In the genomic region with DNA sequence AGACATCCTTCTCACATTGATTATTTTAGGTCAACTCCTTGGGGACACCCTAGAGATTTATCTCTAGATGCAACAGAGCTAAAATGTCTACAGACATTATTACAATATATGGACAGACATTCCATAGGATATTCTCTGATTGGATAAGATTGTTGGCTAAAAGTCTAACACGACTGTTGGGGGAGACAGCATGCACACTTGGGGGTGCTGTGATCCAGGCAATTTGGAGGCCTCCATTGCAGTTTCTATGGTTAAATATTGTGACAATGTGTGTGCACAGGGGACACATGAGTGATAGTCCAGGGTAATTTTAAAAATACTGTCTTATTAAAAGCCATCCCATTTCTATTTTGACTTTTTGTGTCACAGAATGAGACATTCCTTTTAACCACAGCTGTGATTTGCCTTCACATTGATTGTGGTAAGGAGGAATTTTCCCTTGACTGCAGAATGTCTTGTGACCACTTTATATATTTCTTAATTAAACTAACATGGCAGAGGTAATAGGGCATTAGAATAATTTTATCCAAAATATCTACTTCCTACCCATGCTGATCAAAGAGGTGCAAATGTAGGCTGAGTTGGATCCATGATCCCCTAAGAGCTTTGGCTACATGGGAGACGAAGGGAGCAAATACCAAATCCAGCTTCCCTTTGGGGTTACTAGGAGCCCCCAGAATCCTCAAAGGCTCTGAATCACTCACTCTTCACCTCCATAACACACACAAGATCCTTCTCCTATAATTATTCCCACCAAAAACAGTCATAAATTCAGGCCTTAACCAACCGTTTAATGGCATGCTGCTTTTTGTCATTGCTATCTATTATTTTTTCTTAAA, we compare ENCODE assay signal across 2 cellular contexts.
TF ChIP-seq lines count a peak whose summit lies in the region.

No MANE protein-coding gene starts in this region.

TF ChIP-seq in IMR-90, 13 proteins besides CTCF, POLR2A, EP300 and RAD21:
- no peak for TF ChIP-seq BHLHE40 (IDR thresholded peaks at IDR 0.05; ENCODE audit: low read depth, low read length)
- TF ChIP-seq CEBPB (IDR thresholded peaks at IDR 0.05; ENCODE audit: low read depth, low read length), result no peak
- no peak for TF ChIP-seq SMC3 (IDR thresholded peaks at IDR 0.05; ENCODE audit: low read depth, low read length)
- TF ChIP-seq, protein P1, sequence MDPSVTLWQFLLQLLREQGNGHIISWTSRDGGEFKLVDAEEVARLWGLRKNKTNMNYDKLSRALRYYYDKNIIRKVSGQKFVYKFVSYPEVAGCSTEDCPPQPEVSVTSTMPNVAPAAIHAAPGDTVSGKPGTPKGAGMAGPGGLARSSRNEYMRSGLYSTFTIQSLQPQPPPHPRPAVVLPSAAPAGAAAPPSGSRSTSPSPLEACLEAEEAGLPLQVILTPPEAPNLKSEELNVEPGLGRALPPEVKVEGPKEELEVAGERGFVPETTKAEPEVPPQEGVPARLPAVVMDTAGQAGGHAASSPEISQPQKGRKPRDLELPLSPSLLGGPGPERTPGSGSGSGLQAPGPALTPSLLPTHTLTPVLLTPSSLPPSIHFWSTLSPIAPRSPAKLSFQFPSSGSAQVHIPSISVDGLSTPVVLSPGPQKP (IDR thresholded peaks at IDR 0.05; ENCODE audit: borderline replicate concordance, low read depth, low read length), result no peak
- no peak for TF ChIP-seq NFE2L2 (IDR thresholded peaks at IDR 0.05; ENCODE audit: low read depth, low read length)
- TF ChIP-seq FOS (IDR thresholded peaks at IDR 0.05; ENCODE audit: low read depth, low read length), result no peak

TF ChIP-seq in endothelial cell of umbilical vein, 7 proteins besides CTCF, POLR2A, EP300 and RAD21:
- TF ChIP-seq MYC (IDR thresholded peaks at IDR 0.05; ENCODE audit: low read depth, low read length), result no peak
- TF ChIP-seq JUN (IDR thresholded peaks at IDR 0.05; ENCODE audit: borderline replicate concordance, insufficient read depth, insufficient read length, low read depth), result no peak
- no peak for TF ChIP-seq FOS (IDR thresholded peaks at IDR 0.05; ENCODE audit: borderline replicate concordance, insufficient read depth, low read length)
- no peak for TF ChIP-seq POLR2AphosphoS5 (IDR thresholded peaks at IDR 0.05; ENCODE audit: insufficient read depth, low read depth, low read length)
- TF ChIP-seq MAX (IDR thresholded peaks at IDR 0.05; ENCODE audit: insufficient read depth, insufficient read length), result no peak
- TF ChIP-seq EZH2 (IDR thresholded peaks at IDR 0.05; ENCODE audit: borderline replicate concordance, low read depth, low read length, severe bottlenecking), result no peak
- TF ChIP-seq GATA2 (IDR thresholded peaks at IDR 0.05; ENCODE audit: insufficient read depth, insufficient read length, low read depth, low read length), result no peak
